In genomic region chr2:176188969-176189665, GRCh38 we compare ENCODE assay signal across 9 cellular contexts. TPM values are rescaled to one million over a fixed set of nuclear protein-coding genes. Genes with fewer than 3 reads are reported as not detected.
A peak's percentile ranks its signal among the peaks of the same experiment; 100 is the strongest.
DNase-seq lines count a peak whose midpoint lies in the region; ATAC-seq and TF ChIP-seq lines count a peak whose summit lies in the region.
"Had no signal": no experiment of that assay in that cellular context is flagged by ENCODE, and none has a peak within 500 bp of the region (broad histone marks: within the 10 kb centered on the region; RNA-seq: fewer than 3 reads in every experiment).

No MANE protein-coding gene starts in this region.

- H3K36me3 Mint-ChIP-seq in activated CD4-positive, alpha-beta T cell treated with anti-CD3 and anti-CD28 coated beads, Interleukin-2, amount 10 ng/mL, durations not matched to agents 24 days and 14 days (ENCODE audit: low read depth), result no peaks in the 10 kb centered on the region
- no peaks in the 10 kb centered on the region for H3K36me3 Mint-ChIP-seq in activated naive CD8-positive, alpha-beta T cell treated with anti-CD3 and anti-CD28 coated beads, Interleukin-2, amount 10 ng/mL, durations not matched to agents 7 days and 5 days

- H3K4me1 Mint-ChIP-seq in activated CD4-positive, alpha-beta T cell treated with anti-CD3 and anti-CD28 coated beads, Interleukin-2, amount 10 ng/mL, durations not matched to agents 24 days and 14 days, result peaks cover 12% of the 10 kb centered on the region
- H3K4me1 Mint-ChIP-seq in activated naive CD8-positive, alpha-beta T cell treated with anti-CD3 and anti-CD28 coated beads, Interleukin-2, amount 10 ng/mL, durations not matched to agents 7 days and 5 days, result peaks cover 10% of the 10 kb centered on the region

- no peaks in the 10 kb centered on the region for H3K36me3 ChIP-seq in right lobe of liver
- no peaks in the 10 kb centered on the region for H3K36me3 ChIP-seq in tibial artery

- POLR2A ChIA-PET in activated naive CD8-positive, alpha-beta T cell treated with anti-CD3 and anti-CD28 coated beads, Interleukin-2, amount 10 ng/mL, durations not matched to agents 7 days and 5 days (lab: Charles Lee), result no interaction called here

- H3K27ac ChIP-seq in right lobe of liver (no peak overlapping the region), tibial artery (no peak overlapping the region)

- no peak overlapping the region for H3K27ac Mint-ChIP-seq in activated CD4-positive, alpha-beta T cell treated with anti-CD3 and anti-CD28 coated beads, Interleukin-2, amount 10 ng/mL, durations not matched to agents 24 days and 14 days
- no peak overlapping the region for H3K27ac Mint-ChIP-seq in activated naive CD8-positive, alpha-beta T cell treated with anti-CD3 and anti-CD28 coated beads, Interleukin-2, amount 10 ng/mL, durations not matched to agents 7 days and 5 days

- H3K9me3 ChIP-seq in right lobe of liver, result no peaks in the 10 kb centered on the region
- H3K9me3 ChIP-seq in tibial artery, result no peaks in the 10 kb centered on the region

- H3K4me3 ChIP-seq in right lobe of liver, result peak overlapping the region; percentile 43 to 47 (median 45)
- peak overlapping the region; percentile 50 to 66 for H3K4me3 ChIP-seq in tibial artery

- H3K4me3 Mint-ChIP-seq in activated CD4-positive, alpha-beta T cell treated with anti-CD3 and anti-CD28 coated beads, Interleukin-2, amount 10 ng/mL, durations not matched to agents 24 days and 14 days, result peak overlapping the region; percentile 58
- H3K4me3 Mint-ChIP-seq in activated naive CD8-positive, alpha-beta T cell treated with anti-CD3 and anti-CD28 coated beads, Interleukin-2, amount 10 ng/mL, durations not matched to agents 7 days and 5 days, result peak overlapping the region; percentile 55

- WGBS in right lobe of liver (ENCODE audit: insufficient coverage, low coverage, low lambda C conversion rate, missing lambda C conversion rate), result 7% methylated on average over 17 of the region's 77 CpGs

- peak; percentile 31 for ATAC-seq in activated naive CD8-positive, alpha-beta T cell treated with anti-CD3 and anti-CD28 coated beads, Interleukin-2, amount 10 ng/mL, durations not matched to agents 7 days and 5 days (ENCODE audit: low read depth)
- ATAC-seq in right lobe of liver, result peak in 1 of 4 donors; percentile 13
- no peak for ATAC-seq in GM18520 (IDR thresholded peaks at IDR 0.05; ENCODE audit: unreplicated experiment)

- in situ Hi-C loops in G401 (cut with HindIII; ENCODE audit: low sequenced_read_pairs), result no loop called here

- DNase-seq in activated CD4-positive, alpha-beta T cell treated with anti-CD3 and anti-CD28 coated beads, Interleukin-2, amount 10 ng/mL, durations not matched to agents 24 days and 14 days, result peak; percentile 63
- no peak for DNase-seq in activated CD4-positive, alpha-beta T cell treated with anti-CD3 and anti-CD28 coated beads for 4 hours
- peak; percentile 54 for DNase-seq in activated naive CD8-positive, alpha-beta T cell treated with anti-CD3 and anti-CD28 coated beads, Interleukin-2, amount 10 ng/mL, durations not matched to agents 7 days and 5 days
- no peak for DNase-seq in right lobe of liver
- no peak for DNase-seq in tibial artery
- no peak for DNase-seq in G401 (ENCODE audit: low spot score)
- no peak for DNase-seq in ureter (ENCODE audit: low spot score)
- DNase-seq: DND-41 had no signal

- TF ChIP-seq POLR2A in right lobe of liver (IDR thresholded peaks at IDR 0.05), result no peak

- H3K9me3 Mint-ChIP-seq in activated CD4-positive, alpha-beta T cell treated with anti-CD3 and anti-CD28 coated beads, Interleukin-2, amount 10 ng/mL, durations not matched to agents 24 days and 14 days, result peaks cover 3% of the 10 kb centered on the region
- no peaks in the 10 kb centered on the region for H3K9me3 Mint-ChIP-seq in activated naive CD8-positive, alpha-beta T cell treated with anti-CD3 and anti-CD28 coated beads, Interleukin-2, amount 10 ng/mL, durations not matched to agents 7 days and 5 days

- peaks cover 14 to 53% of the 10 kb centered on the region in 2 donors for H3K27me3 ChIP-seq in right lobe of liver
- peaks cover 0 to 60% of the 10 kb centered on the region in 2 donors for H3K27me3 ChIP-seq in tibial artery

- H3K27me3 Mint-ChIP-seq in activated CD4-positive, alpha-beta T cell treated with anti-CD3 and anti-CD28 coated beads, Interleukin-2, amount 10 ng/mL, durations not matched to agents 24 days and 14 days, result peaks cover 68% of the 10 kb centered on the region
- peaks cover 84% of the 10 kb centered on the region for H3K27me3 Mint-ChIP-seq in activated naive CD8-positive, alpha-beta T cell treated with anti-CD3 and anti-CD28 coated beads, Interleukin-2, amount 10 ng/mL, durations not matched to agents 7 days and 5 days

- H3K4me1 ChIP-seq in right lobe of liver, result peaks cover 0 to 14% (median 0%) of the 10 kb centered on the region in 4 donors
- H3K4me1 ChIP-seq in tibial artery, result peaks cover 4 to 32% (median 22%) of the 10 kb centered on the region in 4 donors

- intact Hi-C loops in activated CD4-positive, alpha-beta T cell treated with anti-CD3 and anti-CD28 coated beads, Interleukin-2, amount 10 ng/mL, durations not matched to agents 24 days and 14 days (cut with micrococcal nuclease), result loop anchor here (2.0 kb wide), 1 partner anchor 14 kb away; no protein-coding TSS in a partner anchor
- intact Hi-C loops in right lobe of liver (cut with DNase I), result no loop called here
- intact Hi-C loops in tibial artery (cut with DNase I; ENCODE audit: low total_unique reads), result no loop called here

- no peak for TF ChIP-seq CTCF in right lobe of liver (IDR thresholded peaks at IDR 0.05)
- no peak for TF ChIP-seq CTCF in tibial artery (IDR thresholded peaks at IDR 0.05)

RNA-seq across cellular contexts. Expression of gene HOXD1, which starts 0.6 kb away (rescaled TPM):
- total RNA-seq in activated CD4-positive, alpha-beta T cell treated with anti-CD3 and anti-CD28 coated beads, Interleukin-2, amount 10 ng/mL, durations not matched to agents 24 days and 14 days, result not detected in 2 replicates
- not detected for total RNA-seq in activated naive CD8-positive, alpha-beta T cell treated with anti-CD3 and anti-CD28 coated beads, Interleukin-2, amount 10 ng/mL, durations not matched to agents 7 days and 5 days
- total RNA-seq in right lobe of liver (not detected), ureter (11.1 TPM)
- total RNA-seq in G401 (2014; rRNA removed; shearing (Covaris generic)), result 0.68 and 1.3 TPM in 2 replicates

RNA-seq across cellular contexts. Expression of gene HOXD3, which starts 32.0 kb away (rescaled TPM):
- not detected in 2 replicates for total RNA-seq in activated CD4-positive, alpha-beta T cell treated with anti-CD3 and anti-CD28 coated beads, Interleukin-2, amount 10 ng/mL, durations not matched to agents 24 days and 14 days
- total RNA-seq in activated naive CD8-positive, alpha-beta T cell treated with anti-CD3 and anti-CD28 coated beads, Interleukin-2, amount 10 ng/mL, durations not matched to agents 7 days and 5 days, result not detected
- total RNA-seq in right lobe of liver (not detected), ureter (28.2 TPM)
- total RNA-seq in G401 (2014; rRNA removed; shearing (Covaris generic)), result 1.8 and 6.5 TPM in 2 replicates

RNA-seq across cellular contexts. Expression of gene HOXD4, which starts 37.8 kb away (rescaled TPM):
- total RNA-seq in activated CD4-positive, alpha-beta T cell treated with anti-CD3 and anti-CD28 coated beads, Interleukin-2, amount 10 ng/mL, durations not matched to agents 24 days and 14 days, result not detected in 2 replicates
- total RNA-seq in activated naive CD8-positive, alpha-beta T cell treated with anti-CD3 and anti-CD28 coated beads, Interleukin-2, amount 10 ng/mL, durations not matched to agents 7 days and 5 days, result not detected
- total RNA-seq in right lobe of liver, result not detected
- 1.7 TPM in 1 of 2 replicates, not detected in the other for total RNA-seq in G401 (2014; rRNA removed; shearing (Covaris generic))
- total RNA-seq in ureter, result 22.4 TPM

RNA-seq across cellular contexts. Expression of gene HOXD8, which starts 59.6 kb away (rescaled TPM):
- not detected in 2 replicates for total RNA-seq in activated CD4-positive, alpha-beta T cell treated with anti-CD3 and anti-CD28 coated beads, Interleukin-2, amount 10 ng/mL, durations not matched to agents 24 days and 14 days
- total RNA-seq in activated naive CD8-positive, alpha-beta T cell treated with anti-CD3 and anti-CD28 coated beads, Interleukin-2, amount 10 ng/mL, durations not matched to agents 7 days and 5 days, result not detected
- under 1 TPM in 1 of 6 experiments, not detected in 5; 0.74 TPM for total RNA-seq in right lobe of liver
- total RNA-seq in G401 (2014; rRNA removed; shearing (Covaris generic)), result 4.1 and 4.2 TPM in 2 replicates
- total RNA-seq in ureter, result 41.7 TPM

Comparison
In these comparisons a context has a peak if more than half of its experiments do, and no peak if none do; other contexts are left out.
1. DNase-seq: peak in activated CD4-positive, alpha-beta T cell treated with anti-CD3 and anti-CD28 coated beads, Interleukin-2, amount 10 ng/mL, durations not matched to agents 24 days and 14 days (single experiment) and activated naive CD8-positive, alpha-beta T cell treated with anti-CD3 and anti-CD28 coated beads, Interleukin-2, amount 10 ng/mL, durations not matched to agents 7 days and 5 days (single experiment); none in activated CD4-positive, alpha-beta T cell treated with anti-CD3 and anti-CD28 coated beads for 4 hours (0 of 2), right lobe of liver (0 of 3), tibial artery (0 of 2), G401 (single experiment) and ureter (single experiment).